ENCODE assay signal across 27 cellular contexts in genomic region chr5:169700611-169701010, GRCh38.
DNase-seq lines count a peak whose midpoint lies in the region; ATAC-seq, FAIRE-seq and TF ChIP-seq lines count a peak whose summit lies in the region.
"Had no signal": no experiment of that assay in that cellular context is flagged by ENCODE, and none has a peak within 500 bp of the region (broad histone marks: within the 10 kb centered on the region; RNA-seq: fewer than 3 reads in every experiment).

No MANE protein-coding gene starts in this region.

- no peak for TF ChIP-seq EP300 in GM12878 (IDR thresholded peaks at IDR 0.05; ENCODE audit: borderline replicate concordance in 1 of 2, control insufficient read depth in 1 of 2, low read depth in 2 of 2, low read length in 2 of 2)

- WGBS in GM12878 (ENCODE audit: insufficient coverage, insufficient replicate concordance, low lambda C conversion rate, missing lambda C conversion rate) = 83% methylated on average over 5 of the region's 5 CpGs

- H3K4me3 Mint-ChIP-seq in activated T-cell treated with anti-CD3 and anti-CD28 coated beads, Interleukin-2, amount 50 U/mL, for 24 hours = no peak overlapping the region
- H3K4me3 Mint-ChIP-seq in activated T-cell treated with anti-CD3 and anti-CD28 coated beads, Interleukin-2, amount 50 U/mL, for 4 hours = no peak overlapping the region
- H3K4me3 Mint-ChIP-seq: CD14-positive monocyte; CD4-positive, CD25-positive, alpha-beta regulatory T cell; CD8-positive, alpha-beta memory T cell had no signal

- peak overlapping the region; percentile 6 for H3K27ac Mint-ChIP-seq in activated T-cell treated with anti-CD3 and anti-CD28 coated beads, Interleukin-2, amount 50 U/mL, for 24 hours
- H3K27ac Mint-ChIP-seq: CD4-positive, CD25-positive, alpha-beta regulatory T cell had no signal

- in situ Hi-C loops in Panc1 (cut with HindIII; ENCODE audit: low pct_unique_long_range_greater_than_20kb, low sequenced_read_pairs) = no loop called here
- in situ Hi-C loops in GM12878 (cut with MboI) = no loop called here

- ATAC-seq in activated T-cell treated with anti-CD3 and anti-CD28 coated beads, Interleukin-2, amount 50 U/mL, for 4 hours = no peak
- ATAC-seq in Panc1 = no peak
- ATAC-seq in GM12878 = no peak
- ATAC-seq in GM21723 (IDR thresholded peaks at IDR 0.05; ENCODE audit: unreplicated experiment) = no peak

- no peaks in the 10 kb centered on the region for H3K9me3 ChIP-seq in Panc1 (ENCODE audit: control insufficient read depth, insufficient read depth, low read depth, low read length)
- no peaks in the 10 kb centered on the region for H3K9me3 ChIP-seq in GM12878 (replicated peaks; ENCODE audit: control insufficient read depth, insufficient read depth, low read length)
- H3K9me3 ChIP-seq: BE2C, BLaER1 had no signal

- CTCF ChIA-PET in Panc1 (lab: Charles Lee) (interaction anchor here (0.9 to 2.9 kb wide), 3 partner anchors 11 to 280 kb away, joined by 3 to 26 read pairs (median 4); partner anchors contain the start of gene INSYN2B), GM12878 (lab: Yijun Ruan, JAX) (interaction anchor here (1.0 to 3.5 kb wide), 8 partner anchors 61 to 280 kb away, joined by 3 to 73 read pairs (median 4); partner anchors contain the start of gene INSYN2B)

- BruUV-seq in Panc1 (replicated peaks; lab: Mats Ljungman, UMichigan) = no TSS peak
- no TSS peak for BruUV-seq in GM12878 (replicated peaks; lab: Mats Ljungman, UMichigan)

- no peak overlapping the region for H3K9ac ChIP-seq in GM12878 (ENCODE audit: control insufficient read depth, insufficient read depth, low read length)
- H3K9ac ChIP-seq: BLaER1 had no signal

- no peak for TF ChIP-seq CTCF in Panc1 (IDR thresholded peaks at IDR 0.05)
- no peak for TF ChIP-seq CTCF in GM12878 (IDR thresholded peaks at IDR 0.05 in 2 of 3, conservative IDR thresholded peaks at IDR 0.05 in 1 of 3; ENCODE audit: control insufficient read depth in 2 of 3, extremely low read depth in 1 of 3, insufficient read depth in 1 of 3, low read depth in 3 of 3, low read length in 3 of 3)

- no peaks in the 10 kb centered on the region for H4K20me1 ChIP-seq in GM12878 (ENCODE audit: control insufficient read depth, insufficient read depth)
- H4K20me1 ChIP-seq: BLaER1 had no signal

- 0 out of 2 replicates have a peak, but pooled peaks cover 3% of the 10 kb centered on the region for H3K79me2 ChIP-seq in GM12878 (ENCODE audit: control insufficient read depth, insufficient read depth, low read length)

- H3K27me3 Mint-ChIP-seq in activated T-cell treated with anti-CD3 and anti-CD28 coated beads, Interleukin-2, amount 50 U/mL, for 24 hours = no peaks in the 10 kb centered on the region
- no peaks in the 10 kb centered on the region for H3K27me3 Mint-ChIP-seq in activated T-cell treated with anti-CD3 and anti-CD28 coated beads, Interleukin-2, amount 50 U/mL, for 4 hours (ENCODE audit: low read depth)
- H3K27me3 Mint-ChIP-seq: CD4-positive, alpha-beta memory T cell; CD4-positive, CD25-positive, alpha-beta regulatory T cell; CD8-positive, alpha-beta memory T cell had no signal

- H3K27me3 ChIP-seq in Panc1 (ENCODE audit: control insufficient read depth, insufficient read depth, low read length) = no peaks in the 10 kb centered on the region
- H3K27me3 ChIP-seq in GM12878 (replicated peaks in 1 of 2; ENCODE audit: control insufficient read depth in 2 of 2, insufficient read depth in 2 of 2, low read length in 1 of 2) = no peaks in the 10 kb centered on the region
- H3K27me3 ChIP-seq: BLaER1 had no signal

- H3K36me3 Mint-ChIP-seq in activated T-cell treated with anti-CD3 and anti-CD28 coated beads, Interleukin-2, amount 50 U/mL, for 24 hours (ENCODE audit: low read depth) = peaks cover 94% of the 10 kb centered on the region
- peaks cover 61% of the 10 kb centered on the region for H3K36me3 Mint-ChIP-seq in activated T-cell treated with anti-CD3 and anti-CD28 coated beads, Interleukin-2, amount 50 U/mL, for 4 hours (ENCODE audit: insufficient read depth)

- DNase-seq in activated T-cell treated with anti-CD3 and anti-CD28 coated beads, Interleukin-2, amount 50 U/mL, for 24 hours = no peak
- DNase-seq in activated T-cell treated with anti-CD3 and anti-CD28 coated beads, Interleukin-2, amount 50 U/mL, for 4 hours = no peak
- no peak for DNase-seq in Panc1 (ENCODE audit: low read depth, low spot score)
- no peak for DNase-seq in GM12878 (ENCODE audit: low read depth, low spot score)
- DNase-seq in occipital lobe (lab: John Stamatoyannopoulos, UW) = no peak
- DNase-seq in central memory CD4-positive, alpha-beta T cell = no peak
- DNase-seq: 8988T; ACHN; BE2C; C1 segment of cervical spinal cord; CD4-positive, alpha-beta memory T cell; CD4-positive, CD25-positive, alpha-beta regulatory T cell; CD8-positive, alpha-beta memory T cell; COR-L47; DMS 273 treated with DMSO at 0.1 percent for 48 hours; DMS153; DMS53; DMS79; DND-41; EL; GDM1 had no signal

- SMC1A ChIA-PET in GM12878 (lab: Charles Lee; ENCODE audit: uncharacterized antibody, unreplicated experiment) = interaction anchor here (0.8 to 9.0 kb wide), 9 partner anchors 11 to 279 kb away, joined by 4 to 123 read pairs (median 12); partner anchors contain the start of gene INSYN2B

- H3K36me3 ChIP-seq in Panc1 (ENCODE audit: control insufficient read depth, insufficient read depth, low read length) (no peaks in the 10 kb centered on the region), GM12878 (ENCODE audit: control insufficient read depth in 2 of 2, insufficient read depth in 2 of 2, low read length in 1 of 2) (peaks cover 35 to 41% of the 10 kb centered on the region in 2 experiments)
- H3K36me3 ChIP-seq: BE2C had no signal

- TF ChIP-seq POLR2A in GM12878 (IDR thresholded peaks at IDR 0.05; ENCODE audit: low read depth, low read length) = no peak

- H3K27ac ChIP-seq in Panc1 (ENCODE audit: low read length) (peak overlapping the region; percentile 48; the same call in 1 of the 2 replicates), GM12878 (ENCODE audit: control insufficient read depth, insufficient read depth) (no peak overlapping the region)
- H3K27ac ChIP-seq: BLaER1 had no signal

- H3K4me1 Mint-ChIP-seq in activated T-cell treated with anti-CD3 and anti-CD28 coated beads, Interleukin-2, amount 50 U/mL, for 24 hours (ENCODE audit: low read depth) = peaks cover 26% of the 10 kb centered on the region
- peaks cover 12% of the 10 kb centered on the region for H3K4me1 Mint-ChIP-seq in activated T-cell treated with anti-CD3 and anti-CD28 coated beads, Interleukin-2, amount 50 U/mL, for 4 hours (ENCODE audit: low read depth)
- H3K4me1 Mint-ChIP-seq: CD14-positive monocyte; CD4-positive, alpha-beta memory T cell; CD8-positive, alpha-beta memory T cell had no signal

- H3K4me3 ChIP-seq in Panc1 (ENCODE audit: low read depth in 2 of 2, low read length in 2 of 2) (no peak overlapping the region), GM12878 (no peak overlapping the region)
- H3K4me3 ChIP-seq: BLaER1 had no signal

- no peak for TF ChIP-seq RAD21 in GM12878 (IDR thresholded peaks at IDR 0.05; ENCODE audit: insufficient read depth, low read depth, low read length)

- FAIRE-seq in GM12878 (lab: Jason Lieb, UNC) = no peak
- FAIRE-seq: A204.1, GM12891, GM19239 had no signal

- H2AFZ ChIP-seq in GM12878 (ENCODE audit: control insufficient read depth, low read depth, low read length) = no peak overlapping the region

- POLR2A ChIA-PET in Panc1 (lab: Charles Lee) (no interaction called here), GM12878 (lab: Charles Lee) (interaction anchor here (0.6 kb wide), 1 partner anchor 413 kb away, joined by 11 read pairs; no protein-coding TSS in a partner anchor)

- H3K4me2 ChIP-seq in GM12878 (ENCODE audit: control insufficient read depth, insufficient read depth) = no peak overlapping the region
- H3K4me2 ChIP-seq: BLaER1 had no signal

- H3K4me1 ChIP-seq in Panc1 (ENCODE audit: control insufficient read depth, insufficient read depth, low read length) (peaks cover 27% of the 10 kb centered on the region), GM12878 (ENCODE audit: control insufficient read depth, insufficient read depth, low read length) (peaks cover 39% of the 10 kb centered on the region)
- H3K4me1 ChIP-seq: BE2C had no signal

- intact Hi-C loops in Panc1 (cut with micrococcal nuclease; ENCODE audit: unreplicated experiment) (loop anchor here (5.0 kb wide), 2 partner anchors 372 to 517 kb away; no protein-coding TSS in a partner anchor), GM12878 (cut with micrococcal nuclease; ENCODE audit: unreplicated experiment) (loop anchor here (1.0 to 10.0 kb wide), 4 partner anchors 137 to 374 kb away; partner anchors contain the start of gene INSYN2B)

- H3K9me3 Mint-ChIP-seq in activated T-cell treated with anti-CD3 and anti-CD28 coated beads, Interleukin-2, amount 50 U/mL, for 24 hours = no peaks in the 10 kb centered on the region
- no peaks in the 10 kb centered on the region for H3K9me3 Mint-ChIP-seq in activated T-cell treated with anti-CD3 and anti-CD28 coated beads, Interleukin-2, amount 50 U/mL, for 4 hours
- H3K9me3 Mint-ChIP-seq: CD14-positive monocyte; CD4-positive, CD25-positive, alpha-beta regulatory T cell; CD8-positive, alpha-beta memory T cell had no signal

- RAD21 ChIA-PET in GM12878 (lab: Charles Lee; ENCODE audit: unreplicated experiment) = interaction anchor here (1.2 to 3.5 kb wide), 4 partner anchors 29 to 280 kb away, joined by 3 to 78 read pairs (median 34); partner anchors contain the start of gene INSYN2B

TF ChIP-seq in GM12878, 131 proteins besides CTCF, POLR2A, EP300 and RAD21 (continues in another document):
- TF ChIP-seq ZNF24 (IDR thresholded peaks at IDR 0.05) (no peak), GATAD2B (conservative IDR thresholded peaks at IDR 0.05; ENCODE audit: low read depth) (no peak)
